ENCODE assay signal across 12 cellular contexts in the genomic region with DNA sequence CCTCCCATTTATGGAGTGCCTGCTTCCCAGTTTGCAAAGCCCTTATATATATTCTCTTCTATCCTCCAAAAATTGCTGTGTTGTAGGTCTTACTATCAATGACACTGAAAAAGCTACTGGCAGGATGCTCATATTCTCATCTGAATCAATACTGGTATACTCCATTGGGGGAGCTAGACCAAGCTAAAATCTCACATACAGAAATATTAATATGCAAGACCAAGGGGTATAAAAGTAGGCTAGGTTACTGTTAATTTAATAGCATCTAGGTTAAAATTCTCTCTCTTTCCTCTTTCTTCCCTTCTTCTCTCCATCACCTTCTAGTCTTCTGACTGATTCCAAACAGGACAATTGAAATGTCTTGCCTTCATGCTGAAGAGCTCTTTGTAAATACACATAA. TPM values are rescaled to one million over a fixed set of nuclear protein-coding genes. Genes with fewer than 3 reads are reported as not detected.
DNase-seq lines count a peak whose midpoint lies in the region; ATAC-seq, FAIRE-seq and TF ChIP-seq lines count a peak whose summit lies in the region.
"Had no signal": no experiment of that assay in that cellular context is flagged by ENCODE, and none has a peak within 500 bp of the region (broad histone marks: within the 10 kb centered on the region; RNA-seq: fewer than 3 reads in every experiment).

No MANE protein-coding gene starts in this region.

- H3F3A ChIP-seq in PC-9 (ENCODE audit: insufficient read depth, low read depth) = no peaks in the 10 kb centered on the region

- TF ChIP-seq CTCF in A549 (IDR thresholded peaks at IDR 0.05) (peak; percentile 51), GM06990 (IDR thresholded peaks at IDR 0.05; ENCODE audit: insufficient read depth, low read length, poor library complexity, severe bottlenecking) (peak; percentile 19), PC-9 (conservative IDR thresholded peaks at IDR 0.05) (peak; percentile 53)

- peak overlapping the region; percentile 68 for H2AFZ ChIP-seq in PC-9

- H3K27ac ChIP-seq in A549 (peak overlapping the region; percentile 96 to 98), PC-9 (no peak overlapping the region)

- no peaks in the 10 kb centered on the region for H3K9me2 ChIP-seq in PC-9 (ENCODE audit: insufficient read depth)

- no TSS peak for BruUV-seq in PC-9 (replicated peaks; lab: Mats Ljungman, UMichigan)

- intact Hi-C loops in PC-9 (cut with micrococcal nuclease; ENCODE audit: unreplicated experiment) = loop anchor here (5.0 kb wide), 1 partner anchor 50 kb away; no protein-coding TSS in a partner anchor

- H3K4me3 ChIP-seq in A549 (peak overlapping the region; percentile 88), GM06990 (replicated peaks; ENCODE audit: low read depth, low read length) (no peak overlapping the region), PC-9 (peak overlapping the region; percentile 58; the same call in 1 of the 2 replicates)

- peak in 1 of 2 experiments; percentile 40; a peak in 1 of 5 replicates for TF ChIP-seq RAD21 in A549 (conservative IDR thresholded peaks at IDR 0.05 in 1 of 2, IDR thresholded peaks at IDR 0.05 in 1 of 2)

- FAIRE-seq in A549 (lab: Jason Lieb, UNC) = peak; percentile 67
- FAIRE-seq: GM19239 had no signal

- H3K4me2 ChIP-seq in A549 (peak overlapping the region; percentile 87), PC-9 (peak overlapping the region; percentile 76)

- H3K4me1 ChIP-seq in A549 (peaks cover 30% of the 10 kb centered on the region), PC-9 (replicated peaks; ENCODE audit: insufficient read depth) (0 out of 2 replicates have a peak, but pooled peaks cover 7% of the 10 kb centered on the region)

- CTCF ChIA-PET in A549 (lab: Yijun Ruan, JAX) (interaction anchor here (0.6 to 7.1 kb wide), 23 partner anchors 9 to 1617 kb away, joined by 3 to 95 read pairs (median 3); partner anchors contain the start of genes BDNF and KIF18A), PC-9 (lab: Charles Lee) (interaction anchor here (0.6 to 1.6 kb wide), 3 partner anchors 261 to 1130 kb away, joined by 3 to 11 read pairs (median 4); partner anchors contain the start of genes KIF18A and METTL15)

- H4K20me1 ChIP-seq in PC-9 (ENCODE audit: insufficient read depth) = no peaks in the 10 kb centered on the region

- POLR2A ChIA-PET in A549 (lab: Yijun Ruan, JAX) = interaction anchor here (0.9 to 5.7 kb wide), 9 partner anchors 11 to 1617 kb away, joined by 3 to 78 read pairs (median 4); partner anchors contain the start of genes BDNF, KIF18A and METTL15
- POLR2A ChIA-PET in PC-9 (lab: Charles Lee; ENCODE audit: unreplicated experiment) = interaction anchor here (0.7 kb wide), 1 partner anchor 32 kb away, joined by 3 read pairs; no protein-coding TSS in a partner anchor

- H3K9me3 ChIP-seq in A549 = no peaks in the 10 kb centered on the region; the same call in 2 of the 3 replicates
- H3K9me3 ChIP-seq in PC-9 (ENCODE audit: insufficient read depth, low read depth) = no peaks in the 10 kb centered on the region

- no peak for TF ChIP-seq POLR2A in A549 (IDR thresholded peaks at IDR 0.05; ENCODE audit: low read length)

- peak; percentile 41 to 48; a peak in 4 of 6 replicates for ATAC-seq in A549
- no peak for ATAC-seq in GM21576 (IDR thresholded peaks at IDR 0.05; ENCODE audit: unreplicated experiment)
- ATAC-seq: naive thymus-derived CD8-positive, alpha-beta T cell had no signal

- no peaks in the 10 kb centered on the region for H3K27me3 ChIP-seq in GM06990 (replicated peaks; ENCODE audit: control insufficient read depth, insufficient read depth, low read length)
- H3K27me3 ChIP-seq in PC-9 (ENCODE audit: insufficient read depth, low read depth) = no peaks in the 10 kb centered on the region

- no peak for TF ChIP-seq EP300 in A549 (IDR thresholded peaks at IDR 0.05)

- H3K79me2 ChIP-seq in PC-9 (ENCODE audit: low read depth) = no peaks in the 10 kb centered on the region

- H3K36me3 ChIP-seq in GM06990 (ENCODE audit: control insufficient read depth, insufficient read depth, low read length) = no peaks in the 10 kb centered on the region
- H3K36me3 ChIP-seq in PC-9 (ENCODE audit: low read depth) = no peaks in the 10 kb centered on the region

- DNase-seq in A549 (ENCODE audit: low read depth in 1 of 2, low spot score in 1 of 2) (peak; percentile 56 to 58), GM06990 (ENCODE audit: extremely low read depth, insufficient read length) (no peak), PC-9 (no peak), fibroblast of peridontal ligament (ENCODE audit: extremely low read depth) (peak; percentile 53), HK-2 (ENCODE audit: unreplicated experiment) (no peak), GM19240 (ENCODE audit: insufficient read length, low spot score) (no peak)
- DNase-seq in stimulated activated naive CD4-positive, alpha-beta T cell treated with Interleukin-2 at 50 U/mL for 16 hours (lab: John Stamatoyannopoulos, UW) = no peak
- DNase-seq: activated B cell treated with CpG ODN at 0.5 μM for 24 hours; activated naive CD8-positive, alpha-beta T cell treated with anti-CD3 and anti-CD28 coated beads, Interleukin-2, amount 10 ng/mL, durations not matched to agents 7 days and 5 days; naive thymus-derived CD8-positive, alpha-beta T cell had no signal

TF ChIP-seq in A549, 52 proteins besides CTCF, POLR2A, EP300 and RAD21:
- TF ChIP-seq EHMT2 (IDR thresholded peaks at IDR 0.05; ENCODE audit: low read depth) = peak; percentile 89; the same call in 1 of the 2 replicates
- TF ChIP-seq, protein P1, sequence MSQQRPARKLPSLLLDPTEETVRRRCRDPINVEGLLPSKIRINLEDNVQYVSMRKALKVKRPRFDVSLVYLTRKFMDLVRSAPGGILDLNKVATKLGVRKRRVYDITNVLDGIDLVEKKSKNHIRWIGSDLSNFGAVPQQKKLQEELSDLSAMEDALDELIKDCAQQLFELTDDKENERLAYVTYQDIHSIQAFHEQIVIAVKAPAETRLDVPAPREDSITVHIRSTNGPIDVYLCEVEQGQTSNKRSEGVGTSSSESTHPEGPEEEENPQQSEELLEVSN (IDR thresholded peaks at IDR 0.05; ENCODE audit: borderline replicate concordance, low read depth) = no peak

RNA-seq across cellular contexts. Expression of gene BDNF, which starts 17.1 kb away (rescaled TPM):
- polyA plus RNA-seq in A549 (2011; rRNA removed) (25.4 and 33.7 TPM in 2 replicates), A549 (2017; fragmentation: RNase III; extraction: RNeasy Plus Mini Kit Qiagen cat#74134 plus additional on column Dnase treatment) (15.6 to 18.8 TPM (median 16.4 TPM) in 3 replicates)
- polyA plus RNA-seq in A549 (2012; cell fraction: cytosol; rRNA removed) = 11.5 and 13.1 TPM in 2 replicates
- 14.7 and 21.5 TPM in 2 replicates for polyA plus RNA-seq in A549 (2012; cell fraction: nucleus; rRNA removed)
- polyA minus RNA-seq in A549 (2011; rRNA and poly(A)+ RNA removed) = 22.4 and 27.3 TPM in 2 replicates
- total RNA-seq in PC-9 (2021) = 5.4 TPM in 2 replicates
- total RNA-seq: activated B cell treated with CpG ODN at 0.5 μM for 24 hours; activated naive CD8-positive, alpha-beta T cell treated with anti-CD3 and anti-CD28 coated beads, Interleukin-2, amount 10 ng/mL, durations not matched to agents 7 days and 5 days; naive thymus-derived CD8-positive, alpha-beta T cell had no signal

Comparison
In these comparisons a context has a peak if more than half of its experiments do, and no peak if none do; other contexts are left out.
1. DNase-seq: peak in A549 (2 of 2) and fibroblast of peridontal ligament (single experiment); none in GM06990 (single experiment), PC-9 (0 of 2), HK-2 (single experiment), stimulated activated naive CD4-positive, alpha-beta T cell treated with Interleukin-2 at 50 U/mL for 16 hours (single experiment) and GM19240 (single experiment).
2. Peak in every context shown above with its lines, with median percentiles within 50 percentile points of each other: CTCF ChIP-seq.